In genomic region chr22:27336151-27337090, GRCh38 we compare ENCODE assay signal across 21 cellular contexts.
A peak's percentile ranks its signal among the peaks of the same experiment; 100 is the strongest.
DNase-seq lines count a peak whose midpoint lies in the region; ATAC-seq, FAIRE-seq and TF ChIP-seq lines count a peak whose summit lies in the region.
"Had no signal": no experiment of that assay in that cellular context is flagged by ENCODE, and none has a peak within 500 bp of the region (broad histone marks: within the 10 kb centered on the region; RNA-seq: fewer than 3 reads in every experiment).

No MANE protein-coding gene starts in this region.

- peaks cover 8% of the 10 kb centered on the region for H3K27me3 Mint-ChIP-seq in astrocyte (ENCODE audit: low read depth, unreplicated experiment)

- ATAC-seq in HG02588 (IDR thresholded peaks at IDR 0.05; ENCODE audit: unreplicated experiment), result no peak
- ATAC-seq in HG02763 (IDR thresholded peaks at IDR 0.05; ENCODE audit: unreplicated experiment), result no peak
- ATAC-seq in pancreas, result no peak
- no peak for ATAC-seq in HG03354 (IDR thresholded peaks at IDR 0.05; ENCODE audit: poor library complexity, severe bottlenecking, unreplicated experiment)
- ATAC-seq: Right ventricle myocardium inferior had no signal

- H2AFZ ChIP-seq in astrocyte (ENCODE audit: low read depth, low read length) (no peak overlapping the region), keratinocyte (ENCODE audit: control insufficient read depth, low read length) (no peak overlapping the region)

- no peaks in the 10 kb centered on the region for H3K36me3 Mint-ChIP-seq in astrocyte (ENCODE audit: low read depth, unreplicated experiment)
- H3K36me3 Mint-ChIP-seq: CD14-positive monocyte had no signal

- TF ChIP-seq CTCF in astrocyte (IDR thresholded peaks at IDR 0.05; ENCODE audit: insufficient read depth, low read depth, low read length), result no peak
- no peak for TF ChIP-seq CTCF in keratinocyte (optimal IDR thresholded peaks at IDR 0.05 in 1 of 3, IDR thresholded peaks at IDR 0.05 in 1 of 3, conservative IDR thresholded peaks at IDR 0.05 in 1 of 3; ENCODE audit: extremely low read depth in 1 of 3, insufficient read depth in 2 of 3, low read length in 3 of 3)
- TF ChIP-seq CTCF in pancreas (IDR thresholded peaks at IDR 0.05), result no peak

- H3K4me3 Mint-ChIP-seq in astrocyte (ENCODE audit: unreplicated experiment), result no peak overlapping the region
- H3K4me3 Mint-ChIP-seq: CD14-positive monocyte had no signal

- peaks cover 4% of the 10 kb centered on the region for H3K9me3 ChIP-seq in astrocyte (ENCODE audit: insufficient read depth, low read depth, low read length)
- H3K9me3 ChIP-seq in keratinocyte (ENCODE audit: control insufficient read depth, low read depth, low read length), result peaks cover 7% of the 10 kb centered on the region
- no peaks in the 10 kb centered on the region for H3K9me3 ChIP-seq in pancreas
- H3K9me3 ChIP-seq: Caco-2 had no signal

- no peaks in the 10 kb centered on the region for H3K36me3 ChIP-seq in astrocyte (ENCODE audit: insufficient read depth, low read length)
- no peaks in the 10 kb centered on the region for H3K36me3 ChIP-seq in keratinocyte (ENCODE audit: control insufficient read depth in 2 of 2, extremely low read depth in 1 of 2, insufficient read depth in 2 of 2, low read length in 2 of 2)
- no peaks in the 10 kb centered on the region for H3K36me3 ChIP-seq in pancreas

- H3K4me2 ChIP-seq in astrocyte (ENCODE audit: low read length), result peak overlapping the region; percentile 56
- H3K4me2 ChIP-seq in keratinocyte (ENCODE audit: control insufficient read depth, extremely low read depth, insufficient read depth, low read depth, low read length), result peak overlapping the region; percentile 39

- no peaks in the 10 kb centered on the region for H3K9me1 ChIP-seq in keratinocyte (ENCODE audit: control insufficient read depth, extremely low read depth, insufficient read depth, low read length)

- peaks cover 4% of the 10 kb centered on the region for H3K9me3 Mint-ChIP-seq in astrocyte (ENCODE audit: unreplicated experiment)

- WGBS in pancreas, 2 donors, result 74 to 78% methylated on average over 10 of the region's 10 CpGs

- H4K20me1 ChIP-seq in astrocyte (ENCODE audit: insufficient read depth, low read length) (no peaks in the 10 kb centered on the region), keratinocyte (ENCODE audit: control insufficient read depth, extremely low read depth, insufficient read depth, low read length) (no peaks in the 10 kb centered on the region)

- no peak overlapping the region for H3K27ac ChIP-seq in astrocyte (ENCODE audit: low read depth, low read length)
- peak overlapping the region; percentile 38 for H3K27ac ChIP-seq in keratinocyte (ENCODE audit: control insufficient read depth, insufficient read depth, low read length)
- no peak overlapping the region for H3K27ac ChIP-seq in pancreas
- H3K27ac ChIP-seq: SK-N-MC had no signal

- in situ Hi-C loops in ACHN (cut with HindIII; ENCODE audit: low pct_ligation_motif_present, low pct_unique_long_range_greater_than_20kb, low sequenced_read_pairs), result no loop called here

- intact Hi-C loops in pancreas (cut with DNase I), result no loop called here

- H3K9ac ChIP-seq in astrocyte (ENCODE audit: low read length) (no peak overlapping the region), keratinocyte (ENCODE audit: control insufficient read depth, extremely low read depth, insufficient read depth, low read length) (no peak overlapping the region)

- FAIRE-seq in astrocyte (lab: Jason Lieb, UNC) (no peak), keratinocyte (lab: Jason Lieb, UNC) (peak; percentile 98), pancreas (lab: Jason Lieb, UNC) (no peak)
- FAIRE-seq: G401.6, GM12891 had no signal

- H3K4me3 ChIP-seq in astrocyte (ENCODE audit: insufficient read depth, low read depth, low read length) (no peak overlapping the region), keratinocyte (ENCODE audit: control insufficient read depth in 2 of 3, extremely low read depth in 1 of 3, insufficient read depth in 2 of 3, low read depth in 1 of 3, low read length in 3 of 3) (peak overlapping the region in 1 of 3 experiments; percentile 15), pancreas (no peak overlapping the region)
- H3K4me3 ChIP-seq: SK-N-MC had no signal

- H3K4me1 ChIP-seq in astrocyte (ENCODE audit: insufficient read depth, low read length), result peaks cover 9% of the 10 kb centered on the region
- H3K4me1 ChIP-seq in keratinocyte (ENCODE audit: control insufficient read depth, extremely low read depth, insufficient read depth, low read length), result peaks cover 21% of the 10 kb centered on the region
- no peaks in the 10 kb centered on the region for H3K4me1 ChIP-seq in pancreas
- H3K4me1 ChIP-seq: Caco-2 had no signal

- H3K27ac Mint-ChIP-seq in astrocyte (ENCODE audit: unreplicated experiment), result peak overlapping the region; percentile 41
- H3K27ac Mint-ChIP-seq: CD14-positive monocyte had no signal

- no peaks in the 10 kb centered on the region for H3K79me2 ChIP-seq in astrocyte (ENCODE audit: insufficient read depth, low read length)
- H3K79me2 ChIP-seq in keratinocyte (ENCODE audit: control insufficient read depth, insufficient read depth, low read length), result no peaks in the 10 kb centered on the region

- peaks cover 19% of the 10 kb centered on the region for H3K4me1 Mint-ChIP-seq in astrocyte (ENCODE audit: low read depth, unreplicated experiment)

- DNase-seq in ACHN, result peak; percentile 52
- DNase-seq in M059J (ENCODE audit: low read depth), result peak; percentile 67
- DNase-seq in astrocyte (ENCODE audit: low read depth), result peak; percentile 94
- DNase-seq in keratinocyte (ENCODE audit: low read depth, low spot score), result peak; percentile 72
- no peak for DNase-seq in pancreas
- DNase-seq: 8988T, Caco-2, HCEC 1CT, KG1, MM.1S, NCI-H1105 treated with DMSO at 0.1 percent for 48 hours, NCI-H187, NCI-H526 had no signal

- dilution Hi-C loops in keratinocyte (cut with MboI; ENCODE audit: extremely low pct_ligation_motif_present, low sequenced_read_pairs), result no loop called here

- H3K27me3 ChIP-seq in astrocyte (ENCODE audit: insufficient read depth, low read length) (no peaks in the 10 kb centered on the region), keratinocyte (ENCODE audit: control insufficient read depth, extremely low read depth, insufficient read depth, low read length) (no peaks in the 10 kb centered on the region), pancreas (no peaks in the 10 kb centered on the region)

Comparison
In these comparisons a context has a peak if more than half of its experiments do, and no peak if none do; other contexts are left out.
1. DNase-seq: peak in ACHN (single experiment), M059J (single experiment), astrocyte (single experiment) and keratinocyte (single experiment); none in pancreas (0 of 6).